ENCODE assay signal across 1 cellular context in the genomic region with DNA sequence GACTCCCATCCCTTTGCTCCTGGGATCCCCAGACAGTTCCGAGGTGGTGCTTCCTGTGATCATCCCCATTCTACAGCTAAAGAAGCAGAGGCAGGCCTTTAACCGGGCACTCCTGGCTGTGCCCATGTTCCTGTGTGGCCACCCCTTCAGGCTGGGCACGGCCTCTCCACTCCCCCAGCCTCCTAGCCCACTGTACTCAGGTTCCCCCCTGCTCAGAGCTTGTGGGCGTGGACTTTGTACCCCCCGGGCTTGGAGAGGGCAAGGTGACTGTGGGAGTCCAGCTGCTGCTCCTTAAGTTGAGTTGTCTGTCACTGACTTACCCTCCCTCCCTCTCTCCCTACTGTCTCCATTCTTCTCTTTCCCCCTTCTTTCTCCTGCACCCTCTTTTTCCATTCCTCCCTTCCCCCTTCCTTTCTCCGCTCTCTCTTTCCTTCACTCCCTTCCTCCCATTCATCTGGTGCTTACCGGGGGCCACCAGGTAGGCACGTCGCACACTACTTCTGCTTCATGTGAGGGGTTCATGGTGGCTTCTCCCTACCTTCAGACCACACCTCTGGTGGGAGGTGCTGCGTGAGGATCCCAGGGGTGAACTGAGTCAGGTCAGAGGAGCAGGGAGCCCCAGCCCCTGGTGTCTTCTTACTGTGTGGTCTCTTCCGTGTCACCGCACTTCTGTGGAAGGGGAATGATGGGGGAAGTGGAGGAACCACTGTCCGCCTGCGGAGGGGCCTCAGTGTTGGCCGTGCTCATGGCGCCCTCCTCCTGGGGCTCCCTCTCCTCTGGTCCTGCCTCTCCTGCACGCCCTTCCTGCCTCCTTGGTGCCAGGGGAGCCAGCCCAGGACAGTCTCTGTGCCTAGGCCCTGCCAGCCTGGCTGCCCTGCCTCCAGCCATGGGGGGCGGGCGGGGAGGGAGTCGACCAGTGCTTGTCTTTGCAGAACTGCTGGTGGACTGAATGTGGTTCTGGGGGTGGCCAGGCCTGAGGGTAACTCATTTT.
TF ChIP-seq lines count a peak whose summit lies in the region.

No MANE protein-coding gene starts in this region.

TF ChIP-seq in liver, 16 proteins besides CTCF, POLR2A, EP300 and RAD21 (continued from another document):
- TF ChIP-seq, protein P1, sequence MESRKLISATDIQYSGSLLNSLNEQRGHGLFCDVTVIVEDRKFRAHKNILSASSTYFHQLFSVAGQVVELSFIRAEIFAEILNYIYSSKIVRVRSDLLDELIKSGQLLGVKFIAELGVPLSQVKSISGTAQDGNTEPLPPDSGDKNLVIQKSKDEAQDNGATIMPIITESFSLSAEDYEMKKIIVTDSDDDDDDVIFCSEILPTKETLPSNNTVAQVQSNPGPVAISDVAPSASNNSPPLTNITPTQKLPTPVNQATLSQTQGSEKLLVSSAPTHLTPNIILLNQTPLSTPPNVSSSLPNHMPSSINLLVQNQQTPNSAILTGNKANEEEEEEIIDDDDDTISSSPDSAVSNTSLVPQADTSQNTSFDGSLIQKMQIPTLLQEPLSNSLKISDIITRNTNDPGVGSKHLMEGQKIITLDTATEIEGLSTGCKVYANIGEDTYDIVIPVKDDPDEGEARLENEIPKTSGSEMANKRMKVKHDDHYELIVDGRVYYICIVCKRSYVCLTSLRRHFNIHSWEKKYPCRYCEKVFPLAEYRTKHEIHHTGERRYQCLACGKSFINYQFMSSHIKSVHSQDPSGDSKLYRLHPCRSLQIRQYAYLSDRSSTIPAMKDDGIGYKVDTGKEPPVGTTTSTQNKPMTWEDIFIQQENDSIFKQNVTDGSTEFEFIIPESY (IDR thresholded peaks at IDR 0.05) = no peak
- no peak for TF ChIP-seq FOXA1 (IDR thresholded peaks at IDR 0.05)
- TF ChIP-seq NR2F2 (IDR thresholded peaks at IDR 0.05) = no peak
- no peak for TF ChIP-seq HNF4G (IDR thresholded peaks at IDR 0.05)
- TF ChIP-seq HNF4A (conservative IDR thresholded peaks at IDR 0.05) = no peak
- no peak for TF ChIP-seq TAF1 (conservative IDR thresholded peaks at IDR 0.05)
- TF ChIP-seq, protein P2, sequence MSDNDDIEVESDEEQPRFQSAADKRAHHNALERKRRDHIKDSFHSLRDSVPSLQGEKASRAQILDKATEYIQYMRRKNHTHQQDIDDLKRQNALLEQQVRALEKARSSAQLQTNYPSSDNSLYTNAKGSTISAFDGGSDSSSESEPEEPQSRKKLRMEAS (IDR thresholded peaks at IDR 0.05) = no peak
- TF ChIP-seq YY1 (IDR thresholded peaks at IDR 0.05) = no peak
- TF ChIP-seq FOXA2 (IDR thresholded peaks at IDR 0.05) = no peak
- TF ChIP-seq JUND (IDR thresholded peaks at IDR 0.05) = no peak
- TF ChIP-seq GABPA (IDR thresholded peaks at IDR 0.05 in 1 of 2, conservative IDR thresholded peaks at IDR 0.05 in 1 of 2) = no peak
TF ChIP-seq in liver: peak in this region for 0.
